ENCODE assay signal across 21 cellular contexts in genomic region chr10:43055217-43055616, GRCh38.
"Had no signal": no experiment of that assay in that cellular context is flagged by ENCODE, and none has a peak within 500 bp of the region (broad histone marks: within the 10 kb centered on the region; RNA-seq: fewer than 3 reads in every experiment).

No MANE protein-coding gene starts in this region.

- H3K27ac ChIP-seq: adrenal gland, colonic mucosa had no signal

- DNase-seq: activated CD4-positive, alpha-beta T cell treated with anti-CD3 and anti-CD28 coated beads, Interleukin-2, amount 50 U/mL, for 1 hour; activated CD4-positive, CD25-positive, alpha-beta regulatory T cell; activated CD8-positive, alpha-beta T cell treated with anti-CD3 and anti-CD28 coated beads for 36 hours; activated naive CD4-positive, alpha-beta T cell treated with anti-CD3 and anti-CD28 coated beads, Interleukin-2, amount 50 U/mL, for 16 hours; activated T-cell treated with anti-CD3 and anti-CD28 coated beads, Interleukin-2, amount 50 U/mL, for 72 hours; anterior cingulate cortex; caudate nucleus; colonic mucosa; Kasumi-1; NCI-H1048; NCI-H146; NCI-H187 treated with DMSO at 0.1 percent for 48 hours; NCI-H2081 treated with DMSO at 0.1 percent for 48 hours; NCI-H226; NCI-H526; SIG-M5; T1000 had no signal

- H3K27ac Mint-ChIP-seq: activated CD8-positive, alpha-beta T cell treated with anti-CD3 and anti-CD28 coated beads for 36 hours; activated naive CD8-positive, alpha-beta T cell treated with anti-CD3 and anti-CD28 coated beads, Interleukin-2, amount 10 ng/mL, durations not matched to agents 7 days and 5 days; activated T-cell treated with anti-CD3 and anti-CD28 coated beads, Interleukin-2, amount 50 U/mL, for 72 hours; activated T-helper 2 cell treated with anti-CD3 and anti-CD28 coated beads, Interferon-gamma antibody, Interleukin-2, Interleukin-4, amounts not matched to agents 10 μg/mL and 5 μg/mL and 100 μg/mL, durations not matched to agents 14 hours and 24 hours and 36 hours; T-helper 17 cell had no signal

- H3K9me3 Mint-ChIP-seq: activated CD8-positive, alpha-beta T cell treated with anti-CD3 and anti-CD28 coated beads for 36 hours; activated naive CD8-positive, alpha-beta T cell treated with anti-CD3 and anti-CD28 coated beads, Interleukin-2, amount 10 ng/mL, durations not matched to agents 7 days and 5 days; activated T-cell treated with anti-CD3 and anti-CD28 coated beads, Interleukin-2, amount 50 U/mL, for 72 hours; activated T-helper 2 cell treated with anti-CD3 and anti-CD28 coated beads, Interferon-gamma antibody, Interleukin-2, Interleukin-4, amounts not matched to agents 10 μg/mL and 5 μg/mL and 100 μg/mL, durations not matched to agents 14 hours and 24 hours and 36 hours had no signal

- H3K27me3 ChIP-seq: adrenal gland, colonic mucosa had no signal

- H3K9me3 ChIP-seq: adrenal gland, colonic mucosa had no signal

- H3K4me3 ChIP-seq: adrenal gland, colonic mucosa had no signal

- H3K4me1 ChIP-seq: adrenal gland, colonic mucosa had no signal

- H3K4me3 Mint-ChIP-seq: activated CD8-positive, alpha-beta T cell treated with anti-CD3 and anti-CD28 coated beads for 36 hours; activated naive CD8-positive, alpha-beta T cell treated with anti-CD3 and anti-CD28 coated beads, Interleukin-2, amount 10 ng/mL, durations not matched to agents 7 days and 5 days; activated T-cell treated with anti-CD3 and anti-CD28 coated beads, Interleukin-2, amount 50 U/mL, for 72 hours; T-helper 17 cell had no signal

- H3K27me3 Mint-ChIP-seq: activated CD8-positive, alpha-beta T cell treated with anti-CD3 and anti-CD28 coated beads for 36 hours had no signal

- ATAC-seq: activated CD8-positive, alpha-beta T cell treated with anti-CD3 and anti-CD28 coated beads for 36 hours; activated T-cell treated with anti-CD3 and anti-CD28 coated beads, Interleukin-2, amount 50 U/mL, for 72 hours; T-helper 17 cell had no signal

- H3K36me3 Mint-ChIP-seq: activated naive CD8-positive, alpha-beta T cell treated with anti-CD3 and anti-CD28 coated beads, Interleukin-2, amount 10 ng/mL, durations not matched to agents 7 days and 5 days had no signal

- H3K36me3 ChIP-seq: adrenal gland, colonic mucosa had no signal

- H3K4me1 Mint-ChIP-seq: activated naive CD8-positive, alpha-beta T cell treated with anti-CD3 and anti-CD28 coated beads, Interleukin-2, amount 10 ng/mL, durations not matched to agents 7 days and 5 days had no signal
